In genomic region chr9:5578698-5579085, GRCh38 we compare ENCODE assay signal across 23 cellular contexts. TPM values are rescaled to one million over a fixed set of nuclear protein-coding genes. Genes with fewer than 3 reads are reported as not detected.
DNase-seq lines count a peak whose midpoint lies in the region; ATAC-seq and TF ChIP-seq lines count a peak whose summit lies in the region.
"Had no signal": no experiment of that assay in that cellular context is flagged by ENCODE, and none has a peak within 500 bp of the region (broad histone marks: within the 10 kb centered on the region; RNA-seq: fewer than 3 reads in every experiment).

No MANE protein-coding gene starts in this region.

- H3K4me3 Mint-ChIP-seq in dendritic cell treated with granulocyte-macrophage colony-stimulating factor and Interleukin-4, amounts not matched to agents 40 ng/mL and 50 ng/mL, for 4 days, result no peak overlapping the region
- no peak overlapping the region for H3K4me3 Mint-ChIP-seq in stimulated activated memory B cell treated with anti-CD40 and anti-IgM and Interleukin-4, amounts not matched to agents 10 μg/mL and 1 μg/mL and 100 μg/mL, for 72 hours
- H3K4me3 Mint-ChIP-seq in Caco-2 (ENCODE audit: unreplicated experiment), result no peak overlapping the region
- H3K4me3 Mint-ChIP-seq: brain; CD8-positive, alpha-beta T cell; naive thymus-derived CD8-positive, alpha-beta T cell; T-helper 2 cell treated with Interferon-gamma antibody and Interleukin-4, amounts not matched to agents 5 μg/mL and 100 μg/mL, for 36 hours had no signal

- no peak overlapping the region for H3K56ac ChIP-seq in IMR-90 (ENCODE audit: extremely low read depth, insufficient read depth, low read length)

- H2AK9ac ChIP-seq in IMR-90 (replicated peaks; ENCODE audit: low read depth, low read length, poor library complexity), result no peak overlapping the region

- H3K4me3 ChIP-seq in IMR-90 (ENCODE audit: insufficient read depth, low read depth, low read length), result no peak overlapping the region
- no peak overlapping the region for H3K4me3 ChIP-seq in Caco-2 (ENCODE audit: low read depth, low read length)
- H3K4me3 ChIP-seq: ovary, thoracic aorta had no signal

- peak; percentile 23 to 34 for ATAC-seq in left cardiac atrium
- ATAC-seq in IMR-90 (ENCODE audit: low read depth), result no peak
- ATAC-seq in stimulated activated memory B cell treated with anti-CD40 and anti-IgM and Interleukin-4, amounts not matched to agents 10 μg/mL and 1 μg/mL and 100 μg/mL, for 72 hours, result no peak
- ATAC-seq in GM21737 (IDR thresholded peaks at IDR 0.05; ENCODE audit: unreplicated experiment), result no peak
- no peak for ATAC-seq in GM21447 (IDR thresholded peaks at IDR 0.05; ENCODE audit: unreplicated experiment)
- ATAC-seq: CD8-positive, alpha-beta T cell; HCT116; naive thymus-derived CD8-positive, alpha-beta T cell had no signal

- H3K9me3 ChIP-seq in IMR-90 (ENCODE audit: control insufficient read depth, insufficient read depth, low read length) (0 out of 2 replicates have a peak, but pooled peaks cover 2% of the 10 kb centered on the region), Caco-2 (no peaks in the 10 kb centered on the region)
- H3K9me3 ChIP-seq: ovary, SK-N-SH, thoracic aorta had no signal

- H3K4me1 ChIP-seq in IMR-90 (ENCODE audit: control insufficient read depth, insufficient read depth, low read length) (peaks cover 7% of the 10 kb centered on the region), Caco-2 (no peaks in the 10 kb centered on the region)

- DNase-seq in left cardiac atrium, result no peak
- DNase-seq in cardiac septum (ENCODE audit: low spot score), result no peak
- DNase-seq in IMR-90, result no peak
- no peak for DNase-seq in Caco-2
- DNase-seq: CD8-positive, alpha-beta T cell; cortex of kidney; DMS79; erythroblast; naive thymus-derived CD8-positive, alpha-beta T cell; NCI-H1105; NCI-H2081; NCI-H446; ovary; right cardiac atrium; SK-N-SH had no signal

- H3K36me3 Mint-ChIP-seq in dendritic cell treated with granulocyte-macrophage colony-stimulating factor and Interleukin-4, amounts not matched to agents 40 ng/mL and 50 ng/mL, for 4 days (ENCODE audit: low read depth), result peaks cover 40% of the 10 kb centered on the region
- H3K36me3 Mint-ChIP-seq in stimulated activated memory B cell treated with anti-CD40 and anti-IgM and Interleukin-4, amounts not matched to agents 10 μg/mL and 1 μg/mL and 100 μg/mL, for 72 hours, result peaks cover 14% of the 10 kb centered on the region
- no peaks in the 10 kb centered on the region for H3K36me3 Mint-ChIP-seq in Caco-2 (ENCODE audit: insufficient read depth, unreplicated experiment)
- H3K36me3 Mint-ChIP-seq: CD8-positive, alpha-beta T cell had no signal

- intact Hi-C loops in left cardiac atrium (cut with DNase I), result loop anchor here in 1 of 2 donors (5.0 kb wide), 1 partner anchor 66 kb away; the partner anchor contains the start of gene PDCD1LG2
- intact Hi-C loops in cardiac septum (cut with DNase I), result no loop called here
- intact Hi-C loops in IMR-90 (cut with micrococcal nuclease), result no loop called here
- intact Hi-C loops in dendritic cell treated with granulocyte-macrophage colony-stimulating factor and Interleukin-4, amounts not matched to agents 40 ng/mL and 50 ng/mL, for 4 days (cut with micrococcal nuclease), result no loop called here
- intact Hi-C loops in Caco-2 (cut with micrococcal nuclease; ENCODE audit: unreplicated experiment), result no loop called here

- H2BK120ac ChIP-seq in IMR-90 (ENCODE audit: low read depth, low read length), result peak overlapping the region; percentile 18; the same call in 1 of the 2 replicates

- H3K36me3 ChIP-seq in IMR-90 (ENCODE audit: control insufficient read depth, insufficient read depth, low read length) (no peaks in the 10 kb centered on the region), Caco-2 (ENCODE audit: control insufficient read depth, insufficient read depth, low read length) (no peaks in the 10 kb centered on the region)
- H3K36me3 ChIP-seq: ovary, thoracic aorta had no signal

- H3K14ac ChIP-seq in IMR-90 (replicated peaks; ENCODE audit: low read depth, low read length), result 0 out of 2 replicates have a peak overlapping the region, but pooled peaks have one; percentile 47

- no peak for TF ChIP-seq RAD21 in IMR-90 (IDR thresholded peaks at IDR 0.05; ENCODE audit: low read length)

- peak overlapping the region; percentile 28; the same call in 1 of the 2 replicates for H3K4ac ChIP-seq in IMR-90 (ENCODE audit: low read depth, low read length)

- H2AK5ac ChIP-seq in IMR-90 (ENCODE audit: low read depth, low read length), result 0 out of 2 replicates have a peak overlapping the region, but pooled peaks have one; percentile 31

- peaks cover 0 to 4% of the 10 kb centered on the region in 2 experiments; a peak in 2 of 4 replicates for H3K79me1 ChIP-seq in IMR-90 (ENCODE audit: low read depth in 1 of 2, low read length in 2 of 2)

- no peak overlapping the region; a peak in 2 of 4 replicates for H4K8ac ChIP-seq in IMR-90 (ENCODE audit: low read depth in 2 of 2, low read length in 2 of 2)

- no peaks in the 10 kb centered on the region for H3K27me3 ChIP-seq in IMR-90 (ENCODE audit: control insufficient read depth, insufficient read depth, low read length)
- H3K27me3 ChIP-seq in Caco-2 (replicated peaks; ENCODE audit: control insufficient read depth, insufficient read depth, low read length), result no peaks in the 10 kb centered on the region
- H3K27me3 ChIP-seq: ovary had no signal

- peak overlapping the region; percentile 24 for H2BK5ac ChIP-seq in IMR-90 (ENCODE audit: low read depth, low read length, poor library complexity, severe bottlenecking)

- no peak overlapping the region for H4K91ac ChIP-seq in IMR-90 (ENCODE audit: insufficient read depth, low read depth, low read length)

- no peak for TF ChIP-seq POLR2A in IMR-90 (IDR thresholded peaks at IDR 0.05; ENCODE audit: low read depth, low read length)

- TF ChIP-seq CTCF in IMR-90 (conservative IDR thresholded peaks at IDR 0.05; ENCODE audit: low read depth, low read length) (no peak), Caco-2 (IDR thresholded peaks at IDR 0.05; ENCODE audit: insufficient read depth in 1 of 2, low read depth in 1 of 2, low read length in 1 of 2, severe bottlenecking in 1 of 2, unreplicated experiment in 1 of 2) (no peak)

- no peak overlapping the region for H3K4me2 ChIP-seq in IMR-90 (ENCODE audit: low read depth, low read length)
- H3K4me2 ChIP-seq: SK-N-SH had no signal

- H3K9ac ChIP-seq in IMR-90 (ENCODE audit: low read depth, low read length), result no peak overlapping the region
- H3K9ac ChIP-seq: SK-N-SH had no signal

- dilution Hi-C loops in IMR-90 (cut with HindIII; ENCODE audit: low sequenced_read_pairs, unreplicated experiment), result no loop called here

- no peak overlapping the region for H3K18ac ChIP-seq in IMR-90 (ENCODE audit: low read depth, low read length)

- H2BK20ac ChIP-seq in IMR-90 (ENCODE audit: low read depth, low read length), result no peak overlapping the region

- H4K5ac ChIP-seq in IMR-90 (ENCODE audit: low read depth, low read length), result no peak overlapping the region

- no TSS peak for BruUV-seq in IMR-90 (replicated peaks; lab: Mats Ljungman, UMichigan)
- no TSS peak for BruUV-seq in Caco-2 (replicated peaks; lab: Mats Ljungman, UMichigan)

- H3K27ac Mint-ChIP-seq in dendritic cell treated with granulocyte-macrophage colony-stimulating factor and Interleukin-4, amounts not matched to agents 40 ng/mL and 50 ng/mL, for 4 days, result peak overlapping the region; percentile 54
- peak overlapping the region; percentile 64 for H3K27ac Mint-ChIP-seq in stimulated activated memory B cell treated with anti-CD40 and anti-IgM and Interleukin-4, amounts not matched to agents 10 μg/mL and 1 μg/mL and 100 μg/mL, for 72 hours
- H3K27ac Mint-ChIP-seq in Caco-2 (ENCODE audit: unreplicated experiment), result no peak overlapping the region
- H3K27ac Mint-ChIP-seq: brain; CD8-positive, alpha-beta T cell had no signal

- peaks cover 25% of the 10 kb centered on the region for H3K4me1 Mint-ChIP-seq in dendritic cell treated with granulocyte-macrophage colony-stimulating factor and Interleukin-4, amounts not matched to agents 40 ng/mL and 50 ng/mL, for 4 days (ENCODE audit: low read depth)
- peaks cover 35% of the 10 kb centered on the region for H3K4me1 Mint-ChIP-seq in stimulated activated memory B cell treated with anti-CD40 and anti-IgM and Interleukin-4, amounts not matched to agents 10 μg/mL and 1 μg/mL and 100 μg/mL, for 72 hours
- no peaks in the 10 kb centered on the region for H3K4me1 Mint-ChIP-seq in Caco-2 (ENCODE audit: low read depth, unreplicated experiment)

- in situ Hi-C loops in IMR-90 (cut with MboI; ENCODE audit: low sequenced_read_pairs), result loop anchor here (25.0 kb wide), 1 partner anchor 1191 kb away; no protein-coding TSS in a partner anchor

- no peak overlapping the region for H3K23ac ChIP-seq in IMR-90 (ENCODE audit: low read depth, low read length)

- POLR2A ChIA-PET in IMR-90 (lab: Charles Lee; ENCODE audit: unreplicated experiment) (no interaction called here), Caco-2 (lab: Charles Lee) (no interaction called here)

- H2BK15ac ChIP-seq in IMR-90 (ENCODE audit: low read depth, low read length), result 0 out of 3 replicates have a peak overlapping the region, but pooled peaks have one; percentile 52

- H3K9me1 ChIP-seq in IMR-90 (ENCODE audit: insufficient read depth, low read length), result 0 out of 2 replicates have a peak, but pooled peaks cover 2% of the 10 kb centered on the region

- no peaks in the 10 kb centered on the region for H3K27me3 Mint-ChIP-seq in dendritic cell treated with granulocyte-macrophage colony-stimulating factor and Interleukin-4, amounts not matched to agents 40 ng/mL and 50 ng/mL, for 4 days
- H3K27me3 Mint-ChIP-seq in stimulated activated memory B cell treated with anti-CD40 and anti-IgM and Interleukin-4, amounts not matched to agents 10 μg/mL and 1 μg/mL and 100 μg/mL, for 72 hours, result no peaks in the 10 kb centered on the region
- no peaks in the 10 kb centered on the region for H3K27me3 Mint-ChIP-seq in Caco-2 (ENCODE audit: insufficient read depth, unreplicated experiment)
- H3K27me3 Mint-ChIP-seq: brain; naive thymus-derived CD8-positive, alpha-beta T cell had no signal

- no peaks in the 10 kb centered on the region for H4K20me1 ChIP-seq in IMR-90 (ENCODE audit: insufficient read depth, low read length)

- no peak overlapping the region for H3K27ac ChIP-seq in IMR-90 (ENCODE audit: insufficient read depth, low read length)
- H3K27ac ChIP-seq: ovary had no signal

- CTCF ChIA-PET in IMR-90 (lab: Yijun Ruan, JAX) (no interaction called here), Caco-2 (lab: Charles Lee) (no interaction called here)

- H2AFZ ChIP-seq in IMR-90 (replicated peaks; ENCODE audit: low read length, poor library complexity), result no peak overlapping the region

- H3K9me3 Mint-ChIP-seq in dendritic cell treated with granulocyte-macrophage colony-stimulating factor and Interleukin-4, amounts not matched to agents 40 ng/mL and 50 ng/mL, for 4 days, result no peaks in the 10 kb centered on the region
- H3K9me3 Mint-ChIP-seq in stimulated activated memory B cell treated with anti-CD40 and anti-IgM and Interleukin-4, amounts not matched to agents 10 μg/mL and 1 μg/mL and 100 μg/mL, for 72 hours, result peaks cover 5% of the 10 kb centered on the region
- no peaks in the 10 kb centered on the region for H3K9me3 Mint-ChIP-seq in Caco-2 (ENCODE audit: unreplicated experiment)
- H3K9me3 Mint-ChIP-seq: CD8-positive, alpha-beta T cell had no signal

RNA-seq across cellular contexts. Expression of gene RIC1, which starts 50.2 kb away (rescaled TPM):
- total RNA-seq in left cardiac atrium (10 to 100 TPM in 1 of 2 donors, 1 to 10 TPM in 1; 9.2 to 10.9 TPM), cardiac septum (9.3 TPM), IMR-90 (2012; rRNA removed) (68.6 and 76.9 TPM in 2 replicates), Caco-2 (2022) (18.6 and 19.4 TPM in 2 replicates)
- 25.5 and 28.8 TPM in 2 replicates for polyA plus RNA-seq in IMR-90 (2012; rRNA removed)
- polyA plus RNA-seq in IMR-90 (2012; cell fraction: cytosol; rRNA removed), result 8.9 and 9.9 TPM in 2 replicates
- polyA plus RNA-seq in IMR-90 (2012; cell fraction: nucleus; rRNA removed; ENCODE audit: low replicate concordance), result 18.0 and 107 TPM in 2 replicates

Comparison
In these comparisons a context has a peak if more than half of its experiments do, and no peak if none do; other contexts are left out.
1. ATAC-seq: peak in left cardiac atrium (2 of 2); none in IMR-90 (single experiment), stimulated activated memory B cell treated with anti-CD40 and anti-IgM and Interleukin-4, amounts not matched to agents 10 μg/mL and 1 μg/mL and 100 μg/mL, for 72 hours (single experiment), GM21737 (single experiment) and GM21447 (single experiment).